In the genomic region with DNA sequence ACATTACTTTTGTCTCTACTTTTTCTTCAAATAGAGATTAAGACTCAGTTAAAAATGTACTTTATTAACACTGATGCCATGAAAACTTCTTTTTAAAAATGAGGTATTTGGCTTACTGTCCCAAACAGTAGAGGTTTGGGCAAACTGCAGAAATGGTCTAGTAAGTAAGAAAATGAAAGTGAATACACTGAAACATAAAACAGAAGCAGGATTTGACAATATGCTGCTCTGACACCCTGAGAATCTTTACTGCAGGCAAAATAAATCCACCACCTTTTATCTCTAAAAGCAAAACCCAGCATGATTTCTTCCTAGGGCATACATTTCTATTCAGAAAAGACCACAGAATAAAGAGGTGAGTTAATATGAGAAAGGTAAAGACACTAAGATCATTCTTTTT, we compare ENCODE assay signal across 1 cellular context.
TF ChIP-seq lines count a peak whose summit lies in the region.

No MANE protein-coding gene starts in this region.

TF ChIP-seq in H1, 55 proteins besides CTCF, POLR2A, EP300 and RAD21:
- TF ChIP-seq HDAC6 (IDR thresholded peaks at IDR 0.05; ENCODE audit: low read depth, low read length) (no peak), ATF3 (IDR thresholded peaks at IDR 0.05; ENCODE audit: insufficient read depth, low read depth, low read length) (no peak), SIN3A (conservative IDR thresholded peaks at IDR 0.05 in 1 of 2, IDR thresholded peaks at IDR 0.05 in 1 of 2; ENCODE audit: low read depth in 1 of 2, low read length in 2 of 2) (no peak), ASH2L (IDR thresholded peaks at IDR 0.05; ENCODE audit: low read length) (no peak), RFX5 (IDR thresholded peaks at IDR 0.05; ENCODE audit: borderline replicate concordance, low read depth, low read length) (no peak), MAFK (IDR thresholded peaks at IDR 0.05; ENCODE audit: low read depth, low read length) (no peak), SP1 (IDR thresholded peaks at IDR 0.05; ENCODE audit: low read depth, low read length) (no peak), CHD7 (IDR thresholded peaks at IDR 0.05; ENCODE audit: insufficient replicate concordance, low read length) (peak; percentile 37), CBX8 (IDR thresholded peaks at IDR 0.05; ENCODE audit: borderline replicate concordance, low read depth, low read length) (no peak)
